ENCODE assay signal across 8 cellular contexts in genomic region chr6:6803180-6803978, GRCh38.
DNase-seq lines count a peak whose midpoint lies in the region; ATAC-seq, FAIRE-seq and TF ChIP-seq lines count a peak whose summit lies in the region.

No MANE protein-coding gene starts in this region.

- no peak for TF ChIP-seq CTCF in kidney (IDR thresholded peaks at IDR 0.05; ENCODE audit: borderline replicate concordance, extremely low read depth, insufficient read depth)

- no peaks in the 10 kb centered on the region for H3K36me3 ChIP-seq in kidney (ENCODE audit: control insufficient read depth in 1 of 2, insufficient read depth in 2 of 2, low read length in 2 of 2)

- DNase-seq in LoVo (ENCODE audit: low spot score): peak; percentile 94
- peak; percentile 93 for DNase-seq in kidney
- DNase-seq in SK-N-DZ (ENCODE audit: low spot score): no peak
- DNase-seq in cerebellar cortex (ENCODE audit: low spot score): no peak
- no peak for DNase-seq in NCI-H187 treated with DMSO at 0.1 percent for 48 hours (lab: John Stamatoyannopoulos, UW)
- DNase-seq in hepatic stellate cell (ENCODE audit: low spot score): no peak

- intact Hi-C loops in kidney (cut with DNase I): no loop called here

- H3K9me3 ChIP-seq in kidney (ENCODE audit: control insufficient read depth in 1 of 2, low read length in 2 of 2): peaks cover 0 to 5% of the 10 kb centered on the region in 2 donors

- no peaks in the 10 kb centered on the region for H3K4me1 ChIP-seq in kidney (ENCODE audit: control insufficient read depth in 1 of 2, insufficient read depth in 1 of 2, low read depth in 1 of 2, low read length in 2 of 2)

- no peak overlapping the region for H3K27ac ChIP-seq in kidney (ENCODE audit: low read depth in 2 of 2, low read length in 2 of 2)

- ATAC-seq in GM18511 (IDR thresholded peaks at IDR 0.05; ENCODE audit: unreplicated experiment) (peak; percentile 85), GM21723 (IDR thresholded peaks at IDR 0.05; ENCODE audit: unreplicated experiment) (peak; percentile 74)

- FAIRE-seq in kidney (lab: Jason Lieb, UNC): no peak

- no peak overlapping the region for H3K9ac ChIP-seq in kidney (ENCODE audit: low read length in 2 of 2)

- no peak overlapping the region for H3K4me3 ChIP-seq in kidney (ENCODE audit: low read length in 2 of 2)

Comparison
In these comparisons a context has a peak if more than half of its experiments do, and no peak if none do; other contexts are left out.
1. DNase-seq: peak in LoVo (single experiment) and kidney (single experiment); none in SK-N-DZ (single experiment), cerebellar cortex (single experiment), NCI-H187 treated with DMSO at 0.1 percent for 48 hours (single experiment) and hepatic stellate cell (single experiment).